8 cellular contexts compared by ENCODE assay signal in the genomic region with DNA sequence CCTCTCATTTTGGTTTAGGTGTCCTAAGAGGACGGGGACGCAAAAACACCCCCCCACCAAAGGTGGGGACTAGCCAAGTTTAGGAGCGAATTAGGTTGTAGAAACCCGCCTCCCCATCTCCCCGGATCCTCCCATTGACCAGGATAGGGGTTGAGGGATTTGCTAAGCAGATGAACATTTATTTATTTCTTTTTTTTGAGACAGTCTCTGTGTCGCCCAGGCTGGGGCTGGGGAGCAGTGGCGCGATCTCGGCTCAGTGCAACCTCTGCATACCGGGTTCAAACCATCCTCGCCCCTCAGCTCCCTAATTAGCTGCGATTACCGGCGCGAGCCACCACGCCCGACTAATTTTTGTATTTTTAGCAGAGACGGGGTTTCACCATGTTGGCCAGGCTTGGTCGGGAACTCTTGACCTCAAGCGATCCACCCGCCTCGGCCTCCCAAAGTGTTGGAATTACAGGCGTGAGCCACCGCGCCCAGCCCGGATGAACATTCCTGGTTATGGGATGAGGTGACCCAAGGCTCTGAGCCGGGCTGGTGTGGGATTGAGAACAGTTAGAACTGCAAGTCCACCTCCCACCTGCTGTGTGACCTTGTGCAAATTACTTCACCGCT. TPM values are rescaled to one million over a fixed set of nuclear protein-coding genes. Genes with fewer than 3 reads are reported as not detected.
DNase-seq lines count a peak whose midpoint lies in the region; ATAC-seq and TF ChIP-seq lines count a peak whose summit lies in the region.

No MANE protein-coding gene starts in this region.

- DNase-seq in Caco-2 (peak; percentile 20 to 52), HS-5 (ENCODE audit: low read depth) (peak; percentile 14), adipocyte (ENCODE audit: low read depth) (peak; percentile 59), iPS DF 6.9 (ENCODE audit: low read depth, low spot score) (no peak), skeletal muscle cell (ENCODE audit: low read depth) (peak; percentile 7), NCI-H2196 (lab: John Stamatoyannopoulos, UW; ENCODE audit: unreplicated experiment) (no peak)
- no peak for DNase-seq in stimulated activated CD4-positive, alpha-beta T cell treated with anti-CD3 and anti-CD28 coated beads, Interleukin-12 subunit alpha, Interleukin-12 subunit beta, amount 100 ng/mL, for 4 hours

- POLR2A ChIA-PET in Caco-2 (lab: Charles Lee), result interaction anchor here (0.6 kb wide), 1 partner anchor 95 kb away, joined by 3 read pairs; the partner anchor contains the start of gene ZNF841

- H3K4me3 ChIP-seq in Caco-2 (ENCODE audit: low read depth, low read length), result peak overlapping the region; percentile 93
- H3K4me3 ChIP-seq in adipocyte (ENCODE audit: low read length), result peak overlapping the region; percentile 96
- peak overlapping the region; percentile 94 for H3K4me3 ChIP-seq in iPS DF 6.9 (ENCODE audit: low read length)
- H3K4me3 ChIP-seq in skeletal muscle cell (ENCODE audit: low read depth, low read length), result peak overlapping the region; percentile 76

- H3K4me3 Mint-ChIP-seq in Caco-2 (ENCODE audit: unreplicated experiment), result peak overlapping the region; percentile 81

- H3K4me1 ChIP-seq in Caco-2, result peaks cover 9% of the 10 kb centered on the region
- H3K4me1 ChIP-seq in adipocyte (ENCODE audit: control insufficient read depth, insufficient read depth, low read length), result peaks cover 31% of the 10 kb centered on the region
- no peaks in the 10 kb centered on the region; the same call in 1 of the 2 replicates for H3K4me1 ChIP-seq in iPS DF 6.9 (ENCODE audit: control insufficient read depth, insufficient read depth, low read length)

- TF ChIP-seq CTCF in Caco-2 (IDR thresholded peaks at IDR 0.05; ENCODE audit: insufficient read depth in 1 of 2, low read depth in 1 of 2, low read length in 1 of 2, severe bottlenecking in 1 of 2, unreplicated experiment in 1 of 2), result no peak

- no CpG with 5 or more reads among the region's 28 CpGs for WGBS in iPS DF 6.9 (ENCODE audit: insufficient coverage, insufficient read length)

- ATAC-seq in GM18909 (IDR thresholded peaks at IDR 0.05; ENCODE audit: poor library complexity, unreplicated experiment), result no peak

- CTCF ChIA-PET in Caco-2 (lab: Charles Lee), result no interaction called here

- peak overlapping the region; percentile 98 for H3K27ac Mint-ChIP-seq in Caco-2 (ENCODE audit: unreplicated experiment)

- H3K36me3 ChIP-seq in Caco-2 (ENCODE audit: control insufficient read depth, insufficient read depth, low read length), result peaks cover 4% of the 10 kb centered on the region
- H3K36me3 ChIP-seq in adipocyte (ENCODE audit: control insufficient read depth, insufficient read depth, low read length, severe bottlenecking), result peaks cover 16% of the 10 kb centered on the region
- H3K36me3 ChIP-seq in iPS DF 6.9 (ENCODE audit: control insufficient read depth, insufficient read depth, low read length), result peaks cover 3% of the 10 kb centered on the region; the same call in 1 of the 2 replicates

- H3K4me1 Mint-ChIP-seq in Caco-2 (ENCODE audit: low read depth, unreplicated experiment), result peaks cover 23% of the 10 kb centered on the region

- H3K27me3 Mint-ChIP-seq in Caco-2 (ENCODE audit: insufficient read depth, unreplicated experiment), result no peaks in the 10 kb centered on the region

- BruUV-seq in Caco-2 (replicated peaks; lab: Mats Ljungman, UMichigan), result no TSS peak

- H3K9ac ChIP-seq in adipocyte (ENCODE audit: low read length), result peak overlapping the region; percentile 98

- peaks cover 62% of the 10 kb centered on the region for H3K36me3 Mint-ChIP-seq in Caco-2 (ENCODE audit: insufficient read depth, unreplicated experiment)

- no peaks in the 10 kb centered on the region for H3K27me3 ChIP-seq in Caco-2 (replicated peaks; ENCODE audit: control insufficient read depth, insufficient read depth, low read length)
- H3K27me3 ChIP-seq in adipocyte (replicated peaks; ENCODE audit: control insufficient read depth, insufficient read depth, low read length), result no peaks in the 10 kb centered on the region
- H3K27me3 ChIP-seq in iPS DF 6.9 (ENCODE audit: control insufficient read depth, insufficient read depth, low read length), result no peaks in the 10 kb centered on the region

- H3K9me3 ChIP-seq in Caco-2 (no peaks in the 10 kb centered on the region), adipocyte (ENCODE audit: control insufficient read depth, low read length) (no peaks in the 10 kb centered on the region), iPS DF 6.9 (ENCODE audit: control insufficient read depth, insufficient read depth, low read length) (no peaks in the 10 kb centered on the region)

- H3K9me3 Mint-ChIP-seq in Caco-2 (ENCODE audit: unreplicated experiment), result no peaks in the 10 kb centered on the region

- intact Hi-C loops in Caco-2 (cut with micrococcal nuclease; ENCODE audit: unreplicated experiment), result no loop called here

- no peak overlapping the region for H3K27ac ChIP-seq in iPS DF 6.9 (ENCODE audit: low read length)

RNA-seq across cellular contexts. Expression of gene PPP2R1A, which starts 0.9 kb away (rescaled TPM):
- total RNA-seq in Caco-2 (2022), result 279 and 291 TPM in 2 replicates

RNA-seq across cellular contexts. Expression of gene ZNF836, which starts 19.4 kb away (rescaled TPM):
- 6.3 and 8.8 TPM in 2 replicates for total RNA-seq in Caco-2 (2022)

RNA-seq across cellular contexts. Expression of gene ZNF616, which starts 51.0 kb away (rescaled TPM):
- total RNA-seq in Caco-2 (2022), result 5.7 and 7.1 TPM in 2 replicates

Comparison
In these comparisons a context has a peak if more than half of its experiments do, and no peak if none do; other contexts are left out.
1. DNase-seq: peak in Caco-2 (2 of 2), HS-5 (single experiment), adipocyte (single experiment) and skeletal muscle cell (single experiment); none in iPS DF 6.9 (single experiment), NCI-H2196 (single experiment) and stimulated activated CD4-positive, alpha-beta T cell treated with anti-CD3 and anti-CD28 coated beads, Interleukin-12 subunit alpha, Interleukin-12 subunit beta, amount 100 ng/mL, for 4 hours (single experiment).
2. Peak in every context shown above with its lines, with median percentiles within 50 percentile points of each other: H3K4me3 ChIP-seq.